ENCODE assay signal across 31 cellular contexts in the genomic region with DNA sequence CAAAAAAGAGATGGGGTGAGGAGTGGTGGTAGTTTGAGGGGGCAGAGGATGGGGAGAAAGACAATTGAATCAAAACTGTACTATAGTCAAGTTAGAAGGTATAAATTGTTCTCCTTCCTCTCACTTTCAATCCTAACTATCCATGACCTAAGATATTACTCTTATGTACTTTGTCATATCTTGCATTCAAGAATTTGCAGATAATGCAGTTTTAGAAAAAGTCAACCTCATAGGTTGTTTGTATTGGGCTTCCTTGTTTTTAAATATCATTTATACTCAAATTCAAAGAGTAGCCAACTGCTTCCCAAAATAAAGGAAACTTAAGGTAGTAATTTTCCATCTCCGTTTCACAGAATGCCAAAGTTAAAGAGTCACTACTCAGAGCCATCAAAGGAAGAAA.
"Had no signal": no experiment of that assay in that cellular context is flagged by ENCODE, and none has a peak within 500 bp of the region (broad histone marks: within the 10 kb centered on the region; RNA-seq: fewer than 3 reads in every experiment).

No MANE protein-coding gene starts in this region.

- H3K4me3 ChIP-seq: adrenal gland, esophagus muscularis mucosa, left ventricle myocardium inferior, lung, mucosa of descending colon, ovary, sigmoid colon, smooth muscle cell, suprapubic skin, tibial artery had no signal

- H3K4me1 Mint-ChIP-seq: activated naive CD8-positive, alpha-beta T cell treated with anti-CD3 and anti-CD28 coated beads for 36 hours; stimulated activated naive B cell treated with anti-CD40 and anti-IgM and Interleukin-4, amounts not matched to agents 10 μg/mL and 1 μg/mL and 100 μg/mL, for 72 hours; T-helper 17 cell had no signal

- H3K27ac Mint-ChIP-seq: activated naive CD4-positive, alpha-beta T cell treated with anti-CD3 and anti-CD28 coated beads for 36 hours; activated naive CD8-positive, alpha-beta T cell treated with anti-CD3 and anti-CD28 coated beads for 36 hours; brain; nephron; progenitor cell of endocrine pancreas; stimulated activated naive B cell treated with anti-CD40 and anti-IgM and Interleukin-4, amounts not matched to agents 10 μg/mL and 1 μg/mL and 100 μg/mL, for 72 hours; T-helper 17 cell had no signal

- H3K27me3 Mint-ChIP-seq: brain, progenitor cell of endocrine pancreas had no signal

- H3K4me2 ChIP-seq: smooth muscle cell had no signal

- DNase-seq: activated CD4-positive, alpha-beta T cell treated with anti-CD3 and anti-CD28 coated beads for 48 hours; activated CD4-positive, alpha-beta T cell treated with anti-CD3 and anti-CD28 coated beads, Interleukin-2, amount 50 U/mL, for 48 hours; activated CD8-positive, alpha-beta memory T cell treated with anti-CD3 and anti-CD28 coated beads for 24 hours; activated effector memory CD4-positive, alpha-beta T cell treated with Interleukin-2 at 50 U/mL for 16 hours; activated naive CD4-positive, alpha-beta T cell treated with anti-CD3 and anti-CD28 coated beads for 36 hours; activated naive CD8-positive, alpha-beta T cell treated with anti-CD3 and anti-CD28 coated beads for 36 hours; adrenal gland; aorta; cortex of kidney; foreskin melanocyte; left ventricle myocardium inferior; mucosa of descending colon; ovary; sigmoid colon; stimulated activated CD4-positive, alpha-beta T cell treated with anti-CD3 and anti-CD28 coated beads, Interleukin-1b, Interleukin-23, amount 100 ng/mL, for 48 hours; stimulated activated CD4-positive, alpha-beta T cell treated with anti-CD3 and anti-CD28 coated beads, Interleukin-4, amount 100 ng/mL, for 4 hours; stimulated activated CD8-positive, alpha-beta memory T cell treated with anti-CD3 and anti-CD28 coated beads, Interleukin-4, amount 100 ng/mL, for 48 hours; stimulated activated naive B cell treated with anti-CD40 and anti-IgM and Interleukin-4, amounts not matched to agents 10 μg/mL and 1 μg/mL and 100 μg/mL, for 72 hours; T-helper 17 cell; T1000; tibial artery; WERI-Rb-1 had no signal

- H3K36me3 ChIP-seq: adrenal gland, esophagus muscularis mucosa, left ventricle myocardium inferior, ovary, sigmoid colon, suprapubic skin, tibial artery, WERI-Rb-1 had no signal

- H3K4me3 Mint-ChIP-seq: activated naive CD4-positive, alpha-beta T cell treated with anti-CD3 and anti-CD28 coated beads for 36 hours; activated naive CD8-positive, alpha-beta T cell treated with anti-CD3 and anti-CD28 coated beads for 36 hours; brain; nephron; stimulated activated naive B cell treated with anti-CD40 and anti-IgM and Interleukin-4, amounts not matched to agents 10 μg/mL and 1 μg/mL and 100 μg/mL, for 72 hours; T-helper 17 cell had no signal

- H3K4me1 ChIP-seq: adrenal gland, sigmoid colon had no signal

- H3K36me3 Mint-ChIP-seq: activated naive CD8-positive, alpha-beta T cell treated with anti-CD3 and anti-CD28 coated beads for 36 hours; brain; stimulated activated naive B cell treated with anti-CD40 and anti-IgM and Interleukin-4, amounts not matched to agents 10 μg/mL and 1 μg/mL and 100 μg/mL, for 72 hours had no signal

- ATAC-seq: activated CD4-positive, CD25-positive, alpha-beta regulatory T cell treated with anti-CD3 and anti-CD28 coated beads, Interleukin-2, amount 50 U/mL, for 24 hours; mucosa of descending colon; stimulated activated naive B cell treated with anti-CD40 and anti-IgM and Interleukin-4, amounts not matched to agents 10 μg/mL and 1 μg/mL and 100 μg/mL, for 72 hours; T-helper 17 cell had no signal

- H3K27me3 ChIP-seq: adrenal gland, esophagus muscularis mucosa, ovary, sigmoid colon, suprapubic skin, tibial artery had no signal

- FAIRE-seq: islet of Langerhans had no signal

- H3K27ac ChIP-seq: adrenal gland, esophagus muscularis mucosa, left ventricle myocardium inferior, ovary, sigmoid colon, suprapubic skin, tibial artery, WERI-Rb-1 had no signal

- H3K9me3 Mint-ChIP-seq: activated naive CD4-positive, alpha-beta T cell treated with anti-CD3 and anti-CD28 coated beads for 36 hours; activated naive CD8-positive, alpha-beta T cell treated with anti-CD3 and anti-CD28 coated beads for 36 hours; brain; nephron; stimulated activated naive B cell treated with anti-CD40 and anti-IgM and Interleukin-4, amounts not matched to agents 10 μg/mL and 1 μg/mL and 100 μg/mL, for 72 hours had no signal

- H3K9me3 ChIP-seq: adrenal gland, esophagus muscularis mucosa, left ventricle myocardium inferior, mucosa of descending colon, ovary, sigmoid colon, suprapubic skin, tibial artery had no signal
